31 cellular contexts compared by ENCODE assay signal in genomic region chr6:170483413-170483812, GRCh38.
"Had no signal": no experiment of that assay in that cellular context is flagged by ENCODE, and none has a peak within 500 bp of the region (broad histone marks: within the 10 kb centered on the region; RNA-seq: fewer than 3 reads in every experiment).

No MANE protein-coding gene starts in this region.

- H3K27ac Mint-ChIP-seq: natural killer cell; nephron; neural progenitor cell; progenitor cell of endocrine pancreas; stimulated activated memory B cell treated with anti-CD40 and anti-IgM and Interleukin-4, amounts not matched to agents 10 μg/mL and 1 μg/mL and 100 μg/mL, for 72 hours; stimulated activated naive CD8-positive, alpha-beta T cell treated with anti-CD3 and anti-CD28 coated beads, Interleukin-15, amount 100 ng/mL, for 72 hours; type B pancreatic cell had no signal

- H3K27me3 Mint-ChIP-seq: progenitor cell of endocrine pancreas, type B pancreatic cell had no signal

- H3K27me3 ChIP-seq: neural progenitor cell, ovary, spleen, testis, tibial artery, transverse colon, upper lobe of right lung, uterus had no signal

- H3K4me1 ChIP-seq: parathyroid adenoma, psoas muscle, spleen, suprapubic skin, transverse colon, uterus had no signal

- H3K4me3 ChIP-seq: neural progenitor cell, ovary, psoas muscle, skin epidermis, smooth muscle cell, spleen, suprapubic skin, testis, tibial artery, transverse colon, upper lobe of right lung, uterus had no signal

- H3K27ac ChIP-seq: neural progenitor cell, ovary, parathyroid adenoma, psoas muscle, skin epidermis, spleen, suprapubic skin, testis, tibial artery, transverse colon, upper lobe of right lung, uterus had no signal

- H3K36me3 ChIP-seq: neural progenitor cell, ovary, spleen, suprapubic skin, tibial artery, transverse colon, upper lobe of right lung, uterus had no signal

- H3K79me2 ChIP-seq: parathyroid adenoma had no signal

- DNase-seq: natural killer cell; occipital lobe; ovary; posterior cingulate gyrus; psoas muscle; right cardiac atrium; spleen; stimulated activated CD4-positive, alpha-beta T cell treated with anti-CD3 and anti-CD28 coated beads, Interleukin-12 subunit alpha, Interleukin-12 subunit beta, amount 100 ng/mL, for 4 hours; stimulated activated CD4-positive, alpha-beta T cell treated with anti-CD3 and anti-CD28 coated beads, Interleukin-1b, Interleukin-23, amount 100 ng/mL, for 48 hours; stimulated activated CD4-positive, alpha-beta T cell treated with anti-CD3 and anti-CD28 coated beads, Interleukin-4, amount 100 ng/mL, for 1 hour; stimulated activated CD4-positive, alpha-beta T cell treated with anti-CD3 and anti-CD28 coated beads, Interleukin-4, amount 100 ng/mL, for 4 hours; stimulated activated CD8-positive, alpha-beta memory T cell treated with anti-CD3 and anti-CD28 coated beads, Interleukin-4, amount 100 ng/mL, for 48 hours; stimulated activated naive CD4-positive, alpha-beta T cell; stimulated activated naive CD8-positive, alpha-beta T cell treated with anti-CD3 and anti-CD28 coated beads, Interleukin-15, amount 100 ng/mL, for 72 hours; stimulated activated naive CD8-positive, alpha-beta T cell treated with anti-CD3 and anti-CD28 coated beads, Interleukin-15, Interleukin-2, amounts not matched to agents 100 U/mL and 50 U/mL, for 24 hours; substantia nigra; testis; tibial artery; transverse colon; upper lobe of right lung; uterus had no signal

- H3K4me3 Mint-ChIP-seq: natural killer cell; nephron; neural progenitor cell; stimulated activated memory B cell treated with anti-CD40 and anti-IgM and Interleukin-4, amounts not matched to agents 10 μg/mL and 1 μg/mL and 100 μg/mL, for 72 hours; stimulated activated naive CD8-positive, alpha-beta T cell treated with anti-CD3 and anti-CD28 coated beads, Interleukin-15, amount 100 ng/mL, for 72 hours; type B pancreatic cell had no signal

- H3K4me1 Mint-ChIP-seq: stimulated activated memory B cell treated with anti-CD40 and anti-IgM and Interleukin-4, amounts not matched to agents 10 μg/mL and 1 μg/mL and 100 μg/mL, for 72 hours had no signal

- H3K4me2 ChIP-seq: neural progenitor cell, smooth muscle cell had no signal

- H3K9ac ChIP-seq: neural progenitor cell, parathyroid adenoma had no signal

- H3K36me3 Mint-ChIP-seq: natural killer cell; stimulated activated memory B cell treated with anti-CD40 and anti-IgM and Interleukin-4, amounts not matched to agents 10 μg/mL and 1 μg/mL and 100 μg/mL, for 72 hours; type B pancreatic cell had no signal

- H2AFZ ChIP-seq: neural progenitor cell, parathyroid adenoma had no signal

- ATAC-seq: natural killer cell; psoas muscle; right cardiac atrium; sciatic nerve; stimulated activated memory B cell treated with anti-CD40 and anti-IgM and Interleukin-4, amounts not matched to agents 10 μg/mL and 1 μg/mL and 100 μg/mL, for 72 hours; stimulated activated naive CD8-positive, alpha-beta T cell treated with anti-CD3 and anti-CD28 coated beads, Interleukin-15, amount 100 ng/mL, for 72 hours; stimulated activated naive CD8-positive, alpha-beta T cell treated with anti-CD3 and anti-CD28 coated beads, Interleukin-15, Interleukin-2, amounts not matched to agents 100 U/mL and 50 U/mL, for 24 hours; upper lobe of right lung had no signal

- H3K9me3 ChIP-seq: ovary, psoas muscle, suprapubic skin, testis, tibial artery, transverse colon, upper lobe of right lung, uterus had no signal
